Comparison of ENCODE assay signal across 2 cellular contexts in the genomic region with DNA sequence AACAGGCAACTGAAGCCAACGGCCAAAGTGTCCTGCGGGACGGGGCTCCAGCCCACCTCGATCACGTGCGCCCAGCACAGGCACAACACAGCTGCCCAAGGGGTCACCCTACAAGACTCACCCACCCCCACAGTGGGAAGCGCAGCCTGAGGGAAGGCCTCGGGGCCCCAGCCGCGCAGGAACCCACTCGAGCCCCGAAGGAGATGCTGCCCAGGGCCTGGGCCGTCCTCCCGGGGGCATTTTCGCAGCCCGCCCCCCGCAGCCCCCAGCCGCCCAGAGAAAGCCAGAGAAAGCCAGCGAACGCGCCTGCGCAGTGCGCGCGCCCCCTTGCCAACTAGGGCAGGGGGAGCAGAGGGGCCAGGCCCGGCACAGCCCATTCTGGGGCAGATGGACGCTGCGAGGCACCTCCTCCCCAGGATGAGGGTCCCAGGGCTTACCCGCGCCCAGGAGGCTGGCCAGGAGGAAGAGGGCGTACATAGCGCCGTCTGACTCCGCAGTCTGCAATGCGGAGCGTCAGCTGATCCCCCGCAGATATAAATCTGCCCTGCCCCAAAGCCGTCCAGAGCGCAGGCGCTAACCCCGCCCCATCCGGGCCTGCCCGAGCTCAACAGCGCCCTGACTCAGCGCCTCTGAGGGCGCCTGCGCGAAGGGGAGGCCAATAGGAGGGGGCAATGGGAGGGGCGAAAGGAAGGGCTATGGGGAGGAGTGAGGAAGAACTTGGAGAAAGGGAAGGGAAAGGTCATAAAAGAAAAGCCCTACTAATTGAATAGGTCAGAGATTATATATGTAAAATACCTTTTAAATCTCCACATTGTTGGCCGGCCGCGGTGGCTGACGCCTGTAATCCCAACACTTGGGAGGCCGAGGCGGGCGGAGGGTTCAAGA.
TF ChIP-seq lines count a peak whose summit lies in the region.

PSAP (minus strand) TSS at position 507 of the 885 bp plus-strand sequence; CDS start at position 477, 30 bp downstream.

TF ChIP-seq in IMR-90, 13 proteins besides CTCF, POLR2A, EP300 and RAD21:
- TF ChIP-seq RCOR1 (IDR thresholded peaks at IDR 0.05; ENCODE audit: insufficient replicate concordance, low read length) (no peak), MAZ (IDR thresholded peaks at IDR 0.05; ENCODE audit: borderline replicate concordance, low read depth, low read length) (peak; percentile 92; the same call in 1 of the 2 replicates), MXI1 (IDR thresholded peaks at IDR 0.05; ENCODE audit: borderline replicate concordance, low read depth, low read length) (peak; percentile 67; the same call in 1 of the 2 replicates), FOS (IDR thresholded peaks at IDR 0.05; ENCODE audit: low read depth, low read length) (peak; percentile 65), SMC3 (IDR thresholded peaks at IDR 0.05; ENCODE audit: low read depth, low read length) (no peak), NFE2L2 (IDR thresholded peaks at IDR 0.05; ENCODE audit: low read depth, low read length) (no peak), CEBPB (IDR thresholded peaks at IDR 0.05; ENCODE audit: low read depth, low read length) (no peak), RFX5 (IDR thresholded peaks at IDR 0.05; ENCODE audit: low read depth, low read length) (no peak), CHD1 (IDR thresholded peaks at IDR 0.05; ENCODE audit: low read depth, low read length) (no peak), MAFK (IDR thresholded peaks at IDR 0.05; ENCODE audit: low read depth, low read length) (peak; percentile 56), BHLHE40 (IDR thresholded peaks at IDR 0.05; ENCODE audit: low read depth, low read length) (peak; percentile 84)
- TF ChIP-seq, protein P1, sequence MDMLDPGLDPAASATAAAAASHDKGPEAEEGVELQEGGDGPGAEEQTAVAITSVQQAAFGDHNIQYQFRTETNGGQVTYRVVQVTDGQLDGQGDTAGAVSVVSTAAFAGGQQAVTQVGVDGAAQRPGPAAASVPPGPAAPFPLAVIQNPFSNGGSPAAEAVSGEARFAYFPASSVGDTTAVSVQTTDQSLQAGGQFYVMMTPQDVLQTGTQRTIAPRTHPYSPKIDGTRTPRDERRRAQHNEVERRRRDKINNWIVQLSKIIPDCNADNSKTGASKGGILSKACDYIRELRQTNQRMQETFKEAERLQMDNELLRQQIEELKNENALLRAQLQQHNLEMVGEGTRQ (IDR thresholded peaks at IDR 0.05; ENCODE audit: low read depth, low read length), result peak; percentile 91
- TF ChIP-seq, protein P2, sequence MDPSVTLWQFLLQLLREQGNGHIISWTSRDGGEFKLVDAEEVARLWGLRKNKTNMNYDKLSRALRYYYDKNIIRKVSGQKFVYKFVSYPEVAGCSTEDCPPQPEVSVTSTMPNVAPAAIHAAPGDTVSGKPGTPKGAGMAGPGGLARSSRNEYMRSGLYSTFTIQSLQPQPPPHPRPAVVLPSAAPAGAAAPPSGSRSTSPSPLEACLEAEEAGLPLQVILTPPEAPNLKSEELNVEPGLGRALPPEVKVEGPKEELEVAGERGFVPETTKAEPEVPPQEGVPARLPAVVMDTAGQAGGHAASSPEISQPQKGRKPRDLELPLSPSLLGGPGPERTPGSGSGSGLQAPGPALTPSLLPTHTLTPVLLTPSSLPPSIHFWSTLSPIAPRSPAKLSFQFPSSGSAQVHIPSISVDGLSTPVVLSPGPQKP (IDR thresholded peaks at IDR 0.05; ENCODE audit: borderline replicate concordance, low read depth, low read length), result no peak

TF ChIP-seq in endothelial cell of umbilical vein, 7 proteins besides CTCF, POLR2A, EP300 and RAD21:
- peak; percentile 75 for TF ChIP-seq FOS (IDR thresholded peaks at IDR 0.05; ENCODE audit: borderline replicate concordance, insufficient read depth, low read length)
- no peak for TF ChIP-seq MYC (IDR thresholded peaks at IDR 0.05; ENCODE audit: low read depth, low read length)
- TF ChIP-seq POLR2AphosphoS5 (IDR thresholded peaks at IDR 0.05; ENCODE audit: insufficient read depth, low read depth, low read length), result peak; percentile 99
- TF ChIP-seq JUN (IDR thresholded peaks at IDR 0.05; ENCODE audit: borderline replicate concordance, insufficient read depth, insufficient read length, low read depth), result peak; percentile 16
- TF ChIP-seq EZH2 (IDR thresholded peaks at IDR 0.05; ENCODE audit: borderline replicate concordance, low read depth, low read length, severe bottlenecking), result no peak
- TF ChIP-seq GATA2 (IDR thresholded peaks at IDR 0.05; ENCODE audit: insufficient read depth, insufficient read length, low read depth, low read length), result peak; percentile 96
- TF ChIP-seq, protein P3, sequence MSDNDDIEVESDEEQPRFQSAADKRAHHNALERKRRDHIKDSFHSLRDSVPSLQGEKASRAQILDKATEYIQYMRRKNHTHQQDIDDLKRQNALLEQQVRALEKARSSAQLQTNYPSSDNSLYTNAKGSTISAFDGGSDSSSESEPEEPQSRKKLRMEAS (IDR thresholded peaks at IDR 0.05; ENCODE audit: insufficient read depth, insufficient read length), result peak; percentile 52
